In the genomic region with DNA sequence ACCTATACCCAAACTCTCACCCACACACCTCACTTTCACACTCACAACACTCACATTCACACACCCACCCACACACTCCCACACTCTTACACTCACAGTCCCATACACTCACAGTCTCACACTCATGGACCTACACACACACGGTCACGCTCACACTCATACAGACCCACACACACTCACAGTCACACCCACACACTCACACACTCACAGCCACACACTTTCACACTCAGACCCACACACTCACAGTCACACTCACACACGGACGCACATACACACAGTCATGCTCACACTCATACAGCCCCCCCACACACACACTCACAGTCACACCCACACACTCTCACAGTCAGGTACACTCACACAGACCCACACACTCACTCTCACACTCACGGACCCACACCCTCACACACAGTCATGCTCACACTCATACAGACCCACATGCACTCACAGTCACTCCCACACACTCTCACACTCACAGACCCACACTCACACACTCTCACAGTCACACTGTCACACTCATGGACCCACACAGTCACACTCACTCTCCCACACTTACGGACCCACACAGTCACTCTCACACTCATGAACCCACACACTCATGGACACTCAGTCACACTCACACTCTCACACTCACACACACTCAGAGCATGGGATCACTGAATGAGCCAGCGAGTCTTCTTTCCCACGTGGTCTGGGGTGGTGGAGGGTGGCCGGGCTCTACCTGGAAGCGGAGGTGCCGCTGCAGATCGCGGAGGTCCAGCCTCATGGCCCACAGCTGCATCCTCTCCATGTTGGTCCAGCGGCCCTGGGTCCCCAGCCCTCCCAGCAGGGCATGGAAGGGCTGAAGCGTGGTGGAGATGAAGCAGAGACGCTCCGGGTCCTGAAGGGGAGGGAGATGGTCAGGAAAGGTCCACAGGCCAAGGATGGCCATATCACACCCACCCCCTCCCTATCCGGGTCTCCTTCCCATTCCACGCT, we compare ENCODE assay signal across 20 cellular contexts. TPM values are rescaled to one million over a fixed set of nuclear protein-coding genes. Genes with fewer than 3 reads are reported as not detected.
"Had no signal": no experiment of that assay in that cellular context is flagged by ENCODE, and none has a peak within 500 bp of the region (broad histone marks: within the 10 kb centered on the region; RNA-seq: fewer than 3 reads in every experiment).

No MANE protein-coding gene starts in this region.

- H3K9me3 ChIP-seq: esophagus muscularis mucosa, suprapubic skin had no signal

- H3K36me3 Mint-ChIP-seq: activated naive CD8-positive, alpha-beta T cell treated with anti-CD3 and anti-CD28 coated beads for 36 hours; brain; mesothelial cell of epicardium; type B pancreatic cell had no signal

- H3K4me1 Mint-ChIP-seq: brain, neural crest cell had no signal

- H3K9me3 Mint-ChIP-seq: activated naive CD8-positive, alpha-beta T cell treated with anti-CD3 and anti-CD28 coated beads for 36 hours; brain; central memory CD8-positive, alpha-beta T cell; mesothelial cell of epicardium; neural crest cell; stimulated activated naive CD8-positive, alpha-beta T cell treated with anti-CD3 and anti-CD28 coated beads, Interleukin-15, Interleukin-2, amounts not matched to agents 100 ng/mL and 50 ng/mL, for 24 hours; type B pancreatic cell had no signal

- H3K4me3 ChIP-seq: esophagus muscularis mucosa, lung, suprapubic skin had no signal

- H3K27me3 Mint-ChIP-seq: activated naive CD8-positive, alpha-beta T cell treated with anti-CD3 and anti-CD28 coated beads for 36 hours; central memory CD8-positive, alpha-beta T cell; stimulated activated naive CD8-positive, alpha-beta T cell treated with anti-CD3 and anti-CD28 coated beads, Interleukin-15, Interleukin-2, amounts not matched to agents 100 ng/mL and 50 ng/mL, for 24 hours; T-helper 17 cell had no signal

- H3K36me3 ChIP-seq: esophagus muscularis mucosa, suprapubic skin had no signal

- ATAC-seq: left colon, T-helper 17 cell had no signal

- H3K4me1 ChIP-seq: esophagus muscularis mucosa had no signal

- H3K27me3 ChIP-seq: suprapubic skin had no signal

- FAIRE-seq: islet of Langerhans had no signal

- H3K27ac Mint-ChIP-seq: activated naive CD8-positive, alpha-beta T cell treated with anti-CD3 and anti-CD28 coated beads for 36 hours; brain; mesothelial cell of epicardium; T-helper 17 cell; type B pancreatic cell had no signal

- DNase-seq: activated CD4-positive, alpha-beta T cell treated with anti-CD3 and anti-CD28 coated beads for 48 hours; activated CD8-positive, alpha-beta memory T cell treated with anti-CD3 and anti-CD28 coated beads for 24 hours; activated naive CD8-positive, alpha-beta T cell treated with anti-CD3 and anti-CD28 coated beads for 36 hours; cortex of kidney; effector CD4-positive, alpha-beta T cell; left colon; retina; stimulated activated CD4-positive, alpha-beta T cell treated with anti-CD3 and anti-CD28 coated beads, Interleukin-4, amount 100 ng/mL, for 24 hours; T-helper 17 cell had no signal

- H3K27ac ChIP-seq: esophagus muscularis mucosa, suprapubic skin had no signal

- H3K4me3 Mint-ChIP-seq: activated naive CD8-positive, alpha-beta T cell treated with anti-CD3 and anti-CD28 coated beads for 36 hours; brain; central memory CD8-positive, alpha-beta T cell; mesothelial cell of epicardium; neural crest cell; stimulated activated naive CD8-positive, alpha-beta T cell treated with anti-CD3 and anti-CD28 coated beads, Interleukin-15, Interleukin-2, amounts not matched to agents 100 ng/mL and 50 ng/mL, for 24 hours; T-helper 17 cell; type B pancreatic cell had no signal

RNA-seq across cellular contexts. Expression of a gene that starts 5.1 kb away (rescaled TPM):
- total RNA-seq: activated naive CD8-positive, alpha-beta T cell treated with anti-CD3 and anti-CD28 coated beads for 36 hours; esophagus muscularis mucosa; left colon; mesothelial cell of epicardium; neural crest cell; T-helper 17 cell had no signal

RNA-seq across cellular contexts. Expression of a gene that starts 7.1 kb away (rescaled TPM):
- total RNA-seq: mesothelial cell of epicardium had no signal

RNA-seq across cellular contexts. Expression of a gene that starts 29.4 kb away (rescaled TPM):
- total RNA-seq: activated naive CD8-positive, alpha-beta T cell treated with anti-CD3 and anti-CD28 coated beads for 36 hours; lung; skeletal muscle tissue; suprapubic skin; T-helper 17 cell had no signal

RNA-seq across cellular contexts. Expression of a gene that starts 37.2 kb away (rescaled TPM):
- total RNA-seq: activated naive CD8-positive, alpha-beta T cell treated with anti-CD3 and anti-CD28 coated beads for 36 hours; neural crest cell had no signal
